ENCODE assay signal across 23 cellular contexts in the genomic region with DNA sequence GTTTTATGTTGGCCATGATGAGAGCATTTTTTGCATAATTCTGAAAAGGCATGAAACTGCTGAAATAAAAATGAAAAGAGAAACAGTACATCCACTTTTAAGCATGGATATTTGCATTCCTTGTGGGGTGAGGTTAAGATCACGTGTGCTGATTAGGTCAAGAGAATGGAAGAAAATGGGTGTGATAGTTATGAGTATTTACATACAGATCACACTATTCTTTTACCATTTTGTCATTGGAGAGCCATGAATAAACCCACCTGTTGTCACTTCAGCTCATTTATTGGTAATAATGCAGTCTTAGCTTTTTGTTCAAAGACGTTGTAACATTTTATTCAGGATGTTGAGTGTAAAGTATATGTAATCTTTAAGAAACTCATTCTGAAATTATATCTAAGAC.
"Had no signal": no experiment of that assay in that cellular context is flagged by ENCODE, and none has a peak within 500 bp of the region (broad histone marks: within the 10 kb centered on the region; RNA-seq: fewer than 3 reads in every experiment).

No MANE protein-coding gene starts in this region.

- DNase-seq: hypothalamus; immature natural killer cell; kidney; left ventricle myocardium inferior; mesendoderm; naive thymus-derived CD4-positive, alpha-beta T cell; ovary; right lobe of liver; stimulated activated CD4-positive, alpha-beta T cell treated with anti-CD3 and anti-CD28 coated beads, Interleukin-1b, Interleukin-23, amount 100 ng/mL, for 48 hours; stimulated activated CD4-positive, alpha-beta T cell treated with anti-CD3 and anti-CD28 coated beads, Interleukin-2, amount 100 ng/mL, for 48 hours; stimulated activated CD4-positive, alpha-beta T cell treated with anti-CD3 and anti-CD28 coated beads, Interleukin-4, amount 100 ng/mL, for 4 hours; stimulated activated CD8-positive, alpha-beta memory T cell treated with anti-CD3 and anti-CD28 coated beads, Interleukin-4, amount 100 ng/mL, for 48 hours; stimulated activated naive B cell treated with anti-CD40 and anti-IgM and Interleukin-4, amounts not matched to agents 10 μg/mL and 1 μg/mL and 100 μg/mL, for 72 hours; stimulated activated naive CD8-positive, alpha-beta T cell treated with anti-CD3 and anti-CD28 coated beads, Interleukin-15, Interleukin-2, amounts not matched to agents 100 U/mL and 50 U/mL, for 24 hours; tibial artery; uterus had no signal

- H3K27me3 ChIP-seq: ovary, right atrium auricular region, right lobe of liver, suprapubic skin, uterus had no signal

- H3K4me2 ChIP-seq: smooth muscle cell had no signal

- ATAC-seq: naive thymus-derived CD4-positive, alpha-beta T cell; natural killer cell treated with Interleukin-12 subunit alpha and Interleukin-12 subunit beta and Interleukin-15 and Interleukin-18, amount 100 ng/mL, for 72 hours; right lobe of liver; stimulated activated naive B cell treated with anti-CD40 and anti-IgM and Interleukin-4, amounts not matched to agents 10 μg/mL and 1 μg/mL and 100 μg/mL, for 72 hours; stimulated activated naive CD8-positive, alpha-beta T cell treated with anti-CD3 and anti-CD28 coated beads, Interleukin-15, Interleukin-2, amounts not matched to agents 100 U/mL and 50 U/mL, for 24 hours had no signal

- H3K27ac ChIP-seq: left ventricle myocardium inferior, ovary, right atrium auricular region, right lobe of liver, suprapubic skin, thoracic aorta, tibial artery, uterus had no signal

- FAIRE-seq: islet of Langerhans, kidney had no signal

- H3K4me3 ChIP-seq: left ventricle myocardium inferior, lung, ovary, right atrium auricular region, right lobe of liver, smooth muscle cell, suprapubic skin, thoracic aorta, tibial artery, uterus had no signal

- H3K36me3 ChIP-seq: left ventricle myocardium inferior, ovary, right atrium auricular region, right lobe of liver, suprapubic skin, thoracic aorta, tibial artery, uterus had no signal

- H3K9me3 ChIP-seq: left ventricle myocardium inferior, ovary, right atrium auricular region, right lobe of liver, suprapubic skin, thoracic aorta, tibial artery, uterus had no signal

- H3K4me1 ChIP-seq: suprapubic skin, uterus had no signal
